In the genomic region with DNA sequence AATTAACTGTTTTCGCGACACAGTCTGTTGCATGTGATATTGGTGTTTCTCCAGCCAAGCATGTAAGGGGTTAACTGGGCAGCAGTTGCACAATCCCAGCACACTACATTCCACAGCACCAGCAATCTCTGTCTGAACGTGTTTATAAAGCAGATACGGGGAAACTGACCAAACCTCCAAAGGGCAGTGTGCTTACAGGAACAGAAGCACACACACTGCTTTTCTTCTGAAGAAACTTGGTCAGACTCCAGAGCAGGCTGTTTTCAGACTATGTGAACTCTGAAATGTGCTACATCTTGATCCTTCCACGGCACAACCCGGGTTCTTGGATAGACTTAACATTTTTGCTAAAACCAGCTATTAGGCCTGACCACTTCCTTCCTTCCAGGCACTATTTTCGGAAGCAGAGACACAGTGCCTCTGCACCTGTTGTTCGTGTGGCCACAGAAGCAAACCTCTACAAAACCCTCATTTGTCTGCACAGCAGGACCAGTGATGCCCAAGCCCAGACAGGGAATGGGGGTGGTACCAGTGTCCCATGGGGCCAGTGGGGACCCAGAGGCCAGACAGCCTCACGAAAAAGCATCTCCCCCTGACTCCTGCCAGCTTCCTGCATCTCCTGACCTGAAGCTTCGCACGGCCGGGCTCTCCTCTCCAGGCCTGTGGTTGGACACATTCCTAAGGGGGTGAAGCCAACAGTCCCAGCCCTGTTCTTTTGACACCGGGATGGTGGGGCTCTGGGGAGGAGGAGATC, we compare ENCODE assay signal across 8 cellular contexts.
DNase-seq lines count a peak whose midpoint lies in the region; ATAC-seq and TF ChIP-seq lines count a peak whose summit lies in the region.

No MANE protein-coding gene starts in this region.

- H3K4me1 ChIP-seq in osteoblast (ENCODE audit: insufficient read depth, low read length): peaks cover 29% of the 10 kb centered on the region

- H3K27me3 ChIP-seq in osteoblast (ENCODE audit: insufficient read depth, low read length): no peaks in the 10 kb centered on the region

- no peaks in the 10 kb centered on the region for H4K20me1 ChIP-seq in osteoblast (ENCODE audit: insufficient read depth, low read length)

- H3K27ac ChIP-seq in osteoblast (ENCODE audit: low read depth, low read length): peak overlapping the region; percentile 88

- in situ Hi-C loops in SK-MEL-5 (cut with HindIII; ENCODE audit: low pct_unique_long_range_greater_than_20kb, low sequenced_read_pairs): no loop called here

- no peak overlapping the region for H2AFZ ChIP-seq in osteoblast (ENCODE audit: low read length)

- peaks cover 18% of the 10 kb centered on the region for H3K36me3 ChIP-seq in osteoblast (ENCODE audit: insufficient read depth, low read length)

- TF ChIP-seq CTCF in osteoblast (IDR thresholded peaks at IDR 0.05; ENCODE audit: extremely low read depth, low read depth, low read length): no peak

- ATAC-seq in GM19324 (IDR thresholded peaks at IDR 0.05; ENCODE audit: low FRiP score, unreplicated experiment) (peak; percentile 83), HG03280 (IDR thresholded peaks at IDR 0.05; ENCODE audit: unreplicated experiment) (peak; percentile 70), esophagus mucosa (peak; percentile 79)

- H3K79me2 ChIP-seq in osteoblast (ENCODE audit: insufficient read depth, low read length): no peaks in the 10 kb centered on the region

- peak overlapping the region; percentile 69 for H3K4me2 ChIP-seq in osteoblast (ENCODE audit: insufficient read depth, low read length)

- peak overlapping the region; percentile 59 for H3K4me3 ChIP-seq in osteoblast (ENCODE audit: insufficient read depth, low read length)

- DNase-seq in COLO829 (ENCODE audit: low spot score) (peak; percentile 49), SK-MEL-5 (ENCODE audit: low read depth, low spot score) (peak; percentile 54), osteoblast (ENCODE audit: insufficient read length, low spot score, missing footprints) (no peak), OCI-M2 (lab: John Stamatoyannopoulos, UW; ENCODE audit: unreplicated experiment) (no peak), T-helper 9 cell (no peak)

- no peaks in the 10 kb centered on the region for H3K9me3 ChIP-seq in osteoblast (ENCODE audit: low read depth, low read length)

Comparison
In these comparisons a context has a peak if more than half of its experiments do, and no peak if none do; other contexts are left out.
1. DNase-seq: peak in COLO829 (single experiment) and SK-MEL-5 (single experiment); none in osteoblast (single experiment), OCI-M2 (single experiment) and T-helper 9 cell (single experiment).
2. Peak in every context shown above with its lines, with median percentiles within 50 percentile points of each other: ATAC-seq.